In the genomic region with DNA sequence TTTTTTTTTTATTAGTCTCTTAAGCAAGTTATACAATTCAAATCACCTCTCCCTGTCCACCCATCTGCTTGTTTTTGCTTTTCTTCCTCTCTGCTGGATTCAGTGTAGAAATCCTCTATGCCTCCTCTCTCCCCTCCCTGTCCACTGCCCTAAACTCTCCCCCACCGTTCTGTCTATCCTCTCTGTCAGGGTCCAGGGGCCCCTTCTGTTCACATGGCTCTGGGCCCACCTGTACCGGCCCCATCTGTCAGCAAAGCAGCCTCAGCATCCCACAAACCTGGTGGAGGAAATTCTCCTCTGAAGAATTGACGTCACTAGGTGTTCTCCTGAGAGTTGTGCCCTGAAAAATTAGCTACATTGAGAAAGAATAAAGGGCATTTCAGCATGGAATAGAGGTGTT, we compare ENCODE assay signal across 27 cellular contexts.
"Had no signal": no experiment of that assay in that cellular context is flagged by ENCODE, and none has a peak within 500 bp of the region (broad histone marks: within the 10 kb centered on the region; RNA-seq: fewer than 3 reads in every experiment).

No MANE protein-coding gene starts in this region.

- H3K27me3 Mint-ChIP-seq: naive thymus-derived CD8-positive, alpha-beta T cell; stimulated activated naive CD8-positive, alpha-beta T cell treated with anti-CD3 and anti-CD28 coated beads, Interleukin-15, amount 100 ng/mL, for 72 hours; type B pancreatic cell had no signal

- H3K36me3 ChIP-seq: esophagus muscularis mucosa, gastroesophageal sphincter, heart right ventricle, left lung, prostate gland, right atrium auricular region, thyroid gland had no signal

- H3K4me1 Mint-ChIP-seq: nephron progenitor cell; stimulated activated naive CD8-positive, alpha-beta T cell treated with anti-CD3 and anti-CD28 coated beads, Interleukin-15, amount 100 ng/mL, for 72 hours had no signal

- H3K4me2 ChIP-seq: smooth muscle cell had no signal

- H3K4me3 ChIP-seq: coronary artery, esophagus muscularis mucosa, gastroesophageal sphincter, heart right ventricle, left lung, prostate gland, right atrium auricular region, smooth muscle cell, thyroid gland had no signal

- DNase-seq: dermis blood vessel endothelial cell; effector memory CD4-positive, alpha-beta T cell; foreskin keratinocyte; heart right ventricle; hippocampal formation; left cardiac atrium; left lung; mammary epithelial cell; mesendoderm; naive thymus-derived CD8-positive, alpha-beta T cell; nephron progenitor cell; nucleus accumbens; stimulated activated CD4-positive, alpha-beta T cell treated with anti-CD3 and anti-CD28 coated beads, Interleukin-12 subunit alpha, Interleukin-12 subunit beta, amount 100 ng/mL, for 4 hours; stimulated activated CD4-positive, alpha-beta T cell treated with anti-CD3 and anti-CD28 coated beads, Interleukin-1b, Interleukin-23, amount 100 ng/mL, for 48 hours; stimulated activated CD4-positive, alpha-beta T cell treated with anti-CD3 and anti-CD28 coated beads, Interleukin-4, amount 100 ng/mL, for 1 hour; stimulated activated CD8-positive, alpha-beta memory T cell treated with anti-CD3 and anti-CD28 coated beads, Interleukin-4, amount 100 ng/mL, for 48 hours; stimulated activated naive CD4-positive, alpha-beta T cell; stimulated activated naive CD8-positive, alpha-beta T cell treated with anti-CD3 and anti-CD28 coated beads, Interleukin-15, amount 100 ng/mL, for 72 hours; thyroid gland had no signal

- ATAC-seq: foreskin keratinocyte; gastroesophageal sphincter; heart right ventricle; left cardiac atrium; left lung; naive thymus-derived CD8-positive, alpha-beta T cell; sciatic nerve; stimulated activated naive CD8-positive, alpha-beta T cell treated with anti-CD3 and anti-CD28 coated beads, Interleukin-15, amount 100 ng/mL, for 72 hours had no signal

- H3K27me3 ChIP-seq: esophagus muscularis mucosa, gastroesophageal sphincter, heart right ventricle, left lung, right atrium auricular region, thyroid gland had no signal

- H3K27ac ChIP-seq: coronary artery, esophagus muscularis mucosa, foreskin keratinocyte, gastroesophageal sphincter, heart right ventricle, left lung, prostate gland, right atrium auricular region, thyroid gland had no signal

- H3K36me3 Mint-ChIP-seq: type B pancreatic cell had no signal

- H3K4me1 ChIP-seq: esophagus muscularis mucosa, foreskin keratinocyte, gastroesophageal sphincter, heart right ventricle, left lung, prostate gland, right atrium auricular region, thyroid gland had no signal

- H3K9me3 ChIP-seq: prostate gland, thyroid gland had no signal

- H3K4me3 Mint-ChIP-seq: naive thymus-derived CD8-positive, alpha-beta T cell; nephron progenitor cell; stimulated activated naive CD8-positive, alpha-beta T cell treated with anti-CD3 and anti-CD28 coated beads, Interleukin-15, amount 100 ng/mL, for 72 hours; type B pancreatic cell had no signal

- H3K27ac Mint-ChIP-seq: nephron progenitor cell; stimulated activated naive CD8-positive, alpha-beta T cell treated with anti-CD3 and anti-CD28 coated beads, Interleukin-15, amount 100 ng/mL, for 72 hours; type B pancreatic cell had no signal
